ENCODE assay signal across 30 cellular contexts in the genomic region with DNA sequence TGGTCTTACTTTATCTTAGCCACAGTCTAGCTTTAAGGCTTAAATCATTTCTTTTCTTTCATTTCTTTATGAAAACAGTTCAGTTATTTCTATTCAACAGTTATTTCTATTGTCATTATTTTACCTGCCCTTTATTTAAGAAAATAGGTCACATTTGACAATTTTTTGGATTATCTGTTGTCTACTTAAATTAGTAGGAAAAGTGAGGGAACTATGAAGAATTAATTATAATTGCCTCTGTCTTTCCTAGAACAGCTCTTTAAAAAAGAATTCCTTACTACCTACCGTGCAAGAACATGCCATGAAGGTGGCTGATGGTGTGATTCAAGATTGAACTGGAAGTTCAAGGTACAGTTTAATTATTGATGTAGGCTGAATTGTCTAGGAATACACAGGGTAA. TPM values are rescaled to one million over a fixed set of nuclear protein-coding genes. Genes with fewer than 3 reads are reported as not detected.
"Had no signal": no experiment of that assay in that cellular context is flagged by ENCODE, and none has a peak within 500 bp of the region (broad histone marks: within the 10 kb centered on the region; RNA-seq: fewer than 3 reads in every experiment).

OR4C6 (plus strand) TSS at position 301 of the 400 bp plus-strand sequence. CDS start 2,966 bp downstream, outside the sequence.

- ATAC-seq: stimulated activated effector memory CD8-positive, alpha-beta T cell treated with anti-CD3 and anti-CD28 coated beads, Interleukin-12 subunit alpha, Interleukin-12 subunit beta, amount 100 ng/mL, for 72 hours; stimulated activated memory B cell treated with anti-CD40 and anti-IgM and Interleukin-4, amounts not matched to agents 10 μg/mL and 1 μg/mL and 100 μg/mL, for 72 hours; stimulated activated naive B cell treated with anti-CD40 and anti-IgM and Interleukin-4, amounts not matched to agents 10 μg/mL and 1 μg/mL and 100 μg/mL, for 72 hours; stimulated activated naive CD8-positive, alpha-beta T cell treated with anti-CD3 and anti-CD28 coated beads, Interleukin-15, amount 100 ng/mL, for 72 hours; stimulated activated naive CD8-positive, alpha-beta T cell treated with anti-CD3 and anti-CD28 coated beads, Interleukin-15, Interleukin-2, amounts not matched to agents 100 U/mL and 50 U/mL, for 24 hours; upper lobe of right lung had no signal

- H3K4me1 ChIP-seq: stomach, suprapubic skin, testis, thyroid gland, tibial artery, tibial nerve, transverse colon, upper lobe of left lung, upper lobe of right lung, uterus, vagina had no signal

- H3K4me3 ChIP-seq: stomach, suprapubic skin, testis, thoracic aorta, thyroid gland, tibial artery, tibial nerve, transverse colon, upper lobe of left lung, upper lobe of right lung, uterus, vagina had no signal

- DNase-seq: stimulated activated CD4-positive, alpha-beta T cell treated with anti-CD3 and anti-CD28 coated beads, Interleukin-2, amount 100 ng/mL, for 48 hours; stimulated activated CD4-positive, alpha-beta T cell treated with anti-CD3 and anti-CD28 coated beads, Interleukin-4, amount 100 ng/mL, for 1 hour; stimulated activated CD4-positive, alpha-beta T cell treated with anti-CD3 and anti-CD28 coated beads, Interleukin-4, amount 100 ng/mL, for 24 hours; stimulated activated CD4-positive, alpha-beta T cell treated with anti-CD3 and anti-CD28 coated beads, Interleukin-4, amount 100 ng/mL, for 4 hours; stimulated activated CD8-positive, alpha-beta memory T cell treated with anti-CD3 and anti-CD28 coated beads, Interleukin-4, amount 100 ng/mL, for 48 hours; stimulated activated naive B cell treated with anti-CD40 and anti-IgM and Interleukin-4, amounts not matched to agents 10 μg/mL and 1 μg/mL and 100 μg/mL, for 72 hours; stimulated activated naive CD4-positive, alpha-beta T cell; stimulated activated naive CD4-positive, alpha-beta T cell treated with Interleukin-2 at 50 U/mL for 16 hours; stimulated activated naive CD8-positive, alpha-beta T cell treated with anti-CD3 and anti-CD28 coated beads, Interleukin-15, amount 100 ng/mL, for 72 hours; stimulated activated naive CD8-positive, alpha-beta T cell treated with anti-CD3 and anti-CD28 coated beads, Interleukin-15, Interleukin-2, amounts not matched to agents 100 U/mL and 50 U/mL, for 24 hours; stomach; substantia nigra; testis; thyroid gland; tibial artery; transverse colon; trophoblast cell; upper lobe of left lung; upper lobe of right lung; uterus had no signal

- H3K9me3 ChIP-seq: suprapubic skin, testis, thoracic aorta, thyroid gland, tibial artery, tibial nerve, transverse colon, upper lobe of left lung, upper lobe of right lung, uterus, vagina had no signal

- H3K27ac ChIP-seq: stomach, suprapubic skin, testis, thoracic aorta, thyroid gland, tibial artery, tibial nerve, transverse colon, upper lobe of left lung, upper lobe of right lung, uterus, vagina had no signal

- H3K27me3 ChIP-seq: stomach, suprapubic skin, testis, thyroid gland, tibial artery, tibial nerve, transverse colon, upper lobe of left lung, upper lobe of right lung, uterus, vagina had no signal

- H3K36me3 ChIP-seq: stomach, suprapubic skin, thoracic aorta, thyroid gland, tibial artery, tibial nerve, transverse colon, upper lobe of left lung, upper lobe of right lung, uterus, vagina had no signal

RNA-seq across cellular contexts. Expression of gene OR4C6, which starts in this region (rescaled TPM):
- total RNA-seq: stomach, subcutaneous adipose tissue, suprapubic skin, temporal lobe, testis, thoracic aorta, thyroid gland, tibial nerve, transverse colon, upper lobe of left lung, upper lobe of right lung, ureter, urinary bladder, uterus, vagina had no signal
